ENCODE assay signal across 11 cellular contexts in genomic region chr9:97397220-97397619, GRCh38. TPM values are rescaled to one million over a fixed set of nuclear protein-coding genes. Genes with fewer than 3 reads are reported as not detected.
DNase-seq lines count a peak whose midpoint lies in the region; ATAC-seq lines count a peak whose summit lies in the region.
"Had no signal": no experiment of that assay in that cellular context is flagged by ENCODE, and none has a peak within 500 bp of the region (broad histone marks: within the 10 kb centered on the region; RNA-seq: fewer than 3 reads in every experiment).

No MANE protein-coding gene starts in this region.

- H2AK5ac ChIP-seq in neuronal stem cell (ENCODE audit: low read depth, low read length), result no peak overlapping the region

- no peaks in the 10 kb centered on the region for H3K36me3 Mint-ChIP-seq in activated CD4-positive, alpha-beta memory T cell treated with anti-CD3 and anti-CD28 coated beads for 36 hours
- peaks cover 0 to 1% of the 10 kb centered on the region in 2 donors for H3K36me3 Mint-ChIP-seq in stimulated activated naive B cell treated with anti-CD40 and anti-IgM and Interleukin-4, amounts not matched to agents 10 μg/mL and 1 μg/mL and 100 μg/mL, for 72 hours
- H3K36me3 Mint-ChIP-seq: activated naive CD4-positive, alpha-beta T cell treated with anti-CD3 and anti-CD28 coated beads, Interleukin-2, amount 50 U/mL, for 24 hours had no signal

- intact Hi-C loops in activated CD4-positive, alpha-beta memory T cell treated with anti-CD3 and anti-CD28 coated beads for 36 hours (cut with micrococcal nuclease), result loop anchor here (1.0 to 5.0 kb wide), 3 partner anchors 9 to 160 kb away; no protein-coding TSS in a partner anchor

- no peak overlapping the region for H2BK15ac ChIP-seq in neuronal stem cell (ENCODE audit: low read length)

- no peaks in the 10 kb centered on the region for H3K9me3 Mint-ChIP-seq in activated CD4-positive, alpha-beta memory T cell treated with anti-CD3 and anti-CD28 coated beads for 36 hours
- H3K9me3 Mint-ChIP-seq in stimulated activated naive B cell treated with anti-CD40 and anti-IgM and Interleukin-4, amounts not matched to agents 10 μg/mL and 1 μg/mL and 100 μg/mL, for 72 hours, result peaks cover 0 to 2% of the 10 kb centered on the region in 2 donors
- H3K9me3 Mint-ChIP-seq: activated naive CD4-positive, alpha-beta T cell treated with anti-CD3 and anti-CD28 coated beads, Interleukin-2, amount 50 U/mL, for 24 hours had no signal

- H3K79me1 ChIP-seq in neuronal stem cell (ENCODE audit: low read depth, low read length), result no peaks in the 10 kb centered on the region

- H3K4me3 ChIP-seq in neuronal stem cell (ENCODE audit: low read length in 2 of 2), result no peak overlapping the region
- H3K4me3 ChIP-seq: BLaER1 had no signal

- no peak overlapping the region for H3K27ac ChIP-seq in neuronal stem cell (replicated peaks; ENCODE audit: low read length)
- H3K27ac ChIP-seq: BLaER1, HL-60 had no signal

- CTCF ChIA-PET in activated CD4-positive, alpha-beta memory T cell treated with anti-CD3 and anti-CD28 coated beads for 36 hours (lab: Charles Lee), result interaction anchor here (0.6 to 5.0 kb wide), 9 partner anchors 9 to 539 kb away, joined by 3 to 45 read pairs (median 7); no protein-coding TSS in a partner anchor

- no peak overlapping the region for H2BK120ac ChIP-seq in neuronal stem cell (ENCODE audit: low read depth, low read length)

- peaks cover 0 to 5% (median 0%) of the 10 kb centered on the region in 3 experiments for H3K27me3 ChIP-seq in neuronal stem cell (ENCODE audit: control insufficient read depth in 3 of 3, insufficient read depth in 3 of 3, low read depth in 1 of 3, low read length in 3 of 3)
- H3K27me3 ChIP-seq: BLaER1 had no signal

- no peak overlapping the region for H3K23ac ChIP-seq in neuronal stem cell (ENCODE audit: low read depth, low read length, poor library complexity)

- H2BK12ac ChIP-seq in neuronal stem cell (ENCODE audit: low read length), result no peak overlapping the region

- peak; percentile 67 for ATAC-seq in HG02870 (IDR thresholded peaks at IDR 0.05; ENCODE audit: unreplicated experiment)
- peak; percentile 54 to 78 for ATAC-seq in stimulated activated naive B cell treated with anti-CD40 and anti-IgM and Interleukin-4, amounts not matched to agents 10 μg/mL and 1 μg/mL and 100 μg/mL, for 72 hours (replicated peaks)

- peaks cover 0 to 5% of the 10 kb centered on the region in 2 donors for H3K4me1 ChIP-seq in neuronal stem cell (ENCODE audit: control insufficient read depth in 2 of 2, insufficient read depth in 1 of 2, low read depth in 1 of 2, low read length in 2 of 2)

- no peak overlapping the region for H4K8ac ChIP-seq in neuronal stem cell (ENCODE audit: low read depth, low read length)

- no peak overlapping the region for H3K27ac Mint-ChIP-seq in activated CD4-positive, alpha-beta memory T cell treated with anti-CD3 and anti-CD28 coated beads for 36 hours
- no peak overlapping the region for H3K27ac Mint-ChIP-seq in stimulated activated naive B cell treated with anti-CD40 and anti-IgM and Interleukin-4, amounts not matched to agents 10 μg/mL and 1 μg/mL and 100 μg/mL, for 72 hours
- H3K27ac Mint-ChIP-seq: activated naive CD4-positive, alpha-beta T cell treated with anti-CD3 and anti-CD28 coated beads, Interleukin-2, amount 50 U/mL, for 24 hours had no signal

- DNase-seq in stimulated activated CD4-positive, alpha-beta T cell treated with anti-CD3 and anti-CD28 coated beads, Interleukin-12 subunit alpha, Interleukin-12 subunit beta, amount 100 ng/mL, for 48 hours (ENCODE audit: low read depth in 2 of 3, low spot score in 1 of 3), result peak; percentile 28 to 42 (median 33)
- no peak for DNase-seq in stimulated activated CD4-positive, alpha-beta T cell treated with anti-CD3 and anti-CD28 coated beads, Interleukin-4, amount 100 ng/mL, for 4 hours
- DNase-seq in activated CD4-positive, alpha-beta memory T cell treated with anti-CD3 and anti-CD28 coated beads for 36 hours, result peak; percentile 73
- no peak for DNase-seq in stimulated activated naive B cell treated with anti-CD40 and anti-IgM and Interleukin-4, amounts not matched to agents 10 μg/mL and 1 μg/mL and 100 μg/mL, for 72 hours
- no peak for DNase-seq in neuronal stem cell (ENCODE audit: low spot score)
- DNase-seq in epidermal melanocyte (ENCODE audit: insufficient read length, low spot score), result no peak
- DNase-seq in hepatic stellate cell (ENCODE audit: low spot score), result no peak

- H3K14ac ChIP-seq in neuronal stem cell (ENCODE audit: low read length), result no peak overlapping the region

- WGBS in neuronal stem cell (ENCODE audit: extremely low coverage in 2 of 2, insufficient read length in 2 of 2, insufficient replicate concordance in 1 of 2), 2 donors, result no CpG with 5 or more reads among the region's 1 CpG

- H4K91ac ChIP-seq in neuronal stem cell (ENCODE audit: low read depth, low read length, poor library complexity), result no peak overlapping the region

- H3K4me2 ChIP-seq in neuronal stem cell (ENCODE audit: insufficient read depth, low read length, poor library complexity, severe bottlenecking), result no peak overlapping the region
- H3K4me2 ChIP-seq: BLaER1 had no signal

- peaks cover 0 to 3% of the 10 kb centered on the region in 2 donors for H3K9me3 ChIP-seq in neuronal stem cell (replicated peaks in 1 of 2; ENCODE audit: control insufficient read depth in 2 of 2, insufficient read depth in 1 of 2, low read depth in 1 of 2, low read length in 2 of 2)
- H3K9me3 ChIP-seq: BLaER1 had no signal

- no peak overlapping the region for H2BK5ac ChIP-seq in neuronal stem cell (ENCODE audit: low read length)

- H3K36me3 ChIP-seq in neuronal stem cell (replicated peaks in 1 of 2; ENCODE audit: control insufficient read depth in 2 of 2, insufficient read depth in 2 of 2, low read length in 2 of 2), result no peaks in the 10 kb centered on the region
- H3K36me3 ChIP-seq: BLaER1 had no signal

- peaks cover 2% of the 10 kb centered on the region for H3K27me3 Mint-ChIP-seq in activated CD4-positive, alpha-beta memory T cell treated with anti-CD3 and anti-CD28 coated beads for 36 hours
- peaks cover 13 to 39% of the 10 kb centered on the region in 2 donors for H3K27me3 Mint-ChIP-seq in stimulated activated naive B cell treated with anti-CD40 and anti-IgM and Interleukin-4, amounts not matched to agents 10 μg/mL and 1 μg/mL and 100 μg/mL, for 72 hours
- H3K27me3 Mint-ChIP-seq: activated naive CD4-positive, alpha-beta T cell treated with anti-CD3 and anti-CD28 coated beads, Interleukin-2, amount 50 U/mL, for 24 hours had no signal

- no peak overlapping the region for H3K4ac ChIP-seq in neuronal stem cell (ENCODE audit: low read length)

- H3K4me1 Mint-ChIP-seq in activated CD4-positive, alpha-beta memory T cell treated with anti-CD3 and anti-CD28 coated beads for 36 hours (ENCODE audit: low read depth), result peaks cover 17% of the 10 kb centered on the region
- H3K4me1 Mint-ChIP-seq in stimulated activated naive B cell treated with anti-CD40 and anti-IgM and Interleukin-4, amounts not matched to agents 10 μg/mL and 1 μg/mL and 100 μg/mL, for 72 hours, result peaks cover 15 to 16% of the 10 kb centered on the region in 2 donors

- no peak overlapping the region for H2AFZ ChIP-seq in neuronal stem cell (ENCODE audit: low read length)

- H3K18ac ChIP-seq in neuronal stem cell (ENCODE audit: low read length), result no peak overlapping the region

- H3K9ac ChIP-seq in neuronal stem cell (ENCODE audit: low read depth, low read length, poor library complexity), result no peak overlapping the region
- H3K9ac ChIP-seq: BLaER1 had no signal

- POLR2A ChIA-PET in activated CD4-positive, alpha-beta memory T cell treated with anti-CD3 and anti-CD28 coated beads for 36 hours (lab: Charles Lee), result interaction anchor here (0.7 kb wide), 1 partner anchor 11 kb away, joined by 3 read pairs; no protein-coding TSS in a partner anchor

- no peak overlapping the region for H3K4me3 Mint-ChIP-seq in activated CD4-positive, alpha-beta memory T cell treated with anti-CD3 and anti-CD28 coated beads for 36 hours
- H3K4me3 Mint-ChIP-seq in stimulated activated naive B cell treated with anti-CD40 and anti-IgM and Interleukin-4, amounts not matched to agents 10 μg/mL and 1 μg/mL and 100 μg/mL, for 72 hours, result no peak overlapping the region
- H3K4me3 Mint-ChIP-seq: activated naive CD4-positive, alpha-beta T cell treated with anti-CD3 and anti-CD28 coated beads, Interleukin-2, amount 50 U/mL, for 24 hours had no signal

RNA-seq across cellular contexts. Expression of gene TDRD7, which starts 14.7 kb away (rescaled TPM):
- total RNA-seq in activated CD4-positive, alpha-beta memory T cell treated with anti-CD3 and anti-CD28 coated beads for 36 hours, result 10 to 100 TPM; 12.3 to 12.5 TPM
- polyA plus RNA-seq in neuronal stem cell (2013, experiment 1 of 2), result 1.9 TPM
- 1.8 TPM for polyA plus RNA-seq in neuronal stem cell (2013, experiment 2 of 2)

Comparison
In these comparisons a context has a peak if more than half of its experiments do, and no peak if none do; other contexts are left out.
1. DNase-seq: peak in stimulated activated CD4-positive, alpha-beta T cell treated with anti-CD3 and anti-CD28 coated beads, Interleukin-12 subunit alpha, Interleukin-12 subunit beta, amount 100 ng/mL, for 48 hours (3 of 3) and activated CD4-positive, alpha-beta memory T cell treated with anti-CD3 and anti-CD28 coated beads for 36 hours (single experiment); none in stimulated activated CD4-positive, alpha-beta T cell treated with anti-CD3 and anti-CD28 coated beads, Interleukin-4, amount 100 ng/mL, for 4 hours (0 of 2), stimulated activated naive B cell treated with anti-CD40 and anti-IgM and Interleukin-4, amounts not matched to agents 10 μg/mL and 1 μg/mL and 100 μg/mL, for 72 hours (single experiment), neuronal stem cell (single experiment), epidermal melanocyte (single experiment) and hepatic stellate cell (single experiment).